Comparison of ENCODE assay signal across 8 cellular contexts in the genomic region with DNA sequence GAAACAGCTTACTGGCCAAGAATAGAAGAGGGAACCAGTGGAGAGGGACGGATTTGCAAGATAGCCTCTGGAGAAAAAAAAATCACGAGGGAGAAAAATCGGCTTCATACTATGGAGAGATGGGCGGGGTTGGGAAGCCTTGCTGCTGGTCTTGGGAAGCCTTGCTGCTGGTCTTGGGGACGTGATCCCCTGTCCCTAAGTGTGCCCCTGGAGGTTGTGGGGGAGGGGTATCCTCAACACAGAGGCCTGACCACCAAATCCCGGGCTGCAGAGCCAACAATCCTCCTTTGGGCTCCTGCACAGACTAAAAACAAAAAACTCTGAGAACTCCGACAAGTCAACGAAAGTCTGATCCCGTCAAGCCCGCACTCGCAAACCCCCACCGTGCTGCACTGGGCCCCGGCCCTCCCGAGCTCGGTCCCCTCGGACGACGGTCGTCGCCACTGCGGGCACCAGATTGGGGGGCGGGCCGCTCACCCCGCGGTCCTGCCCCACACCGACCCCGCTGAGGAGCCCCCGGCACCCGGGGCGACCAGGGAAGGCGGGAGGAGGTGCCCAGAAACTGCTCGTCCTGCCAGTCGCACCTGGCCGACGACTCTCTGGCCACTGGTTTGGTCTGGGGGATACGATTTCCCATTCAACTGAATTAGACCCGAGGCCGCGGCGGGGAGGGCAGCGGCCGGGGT. TPM values are rescaled to one million over a fixed set of nuclear protein-coding genes. Genes with fewer than 3 reads are reported as not detected.
DNase-seq lines count a peak whose midpoint lies in the region; ATAC-seq, FAIRE-seq and TF ChIP-seq lines count a peak whose summit lies in the region.

No MANE protein-coding gene starts in this region.

- peak; percentile 6 for ATAC-seq in GM19035 (IDR thresholded peaks at IDR 0.05; ENCODE audit: unreplicated experiment)

- no peaks in the 10 kb centered on the region for H4K20me1 ChIP-seq in smooth muscle cell (ENCODE audit: low read depth)

- peak overlapping the region; percentile 43 to 70 for H3K9ac ChIP-seq in kidney (ENCODE audit: low read length in 2 of 2)
- H3K9ac ChIP-seq in smooth muscle cell (ENCODE audit: low read depth), result peak overlapping the region; percentile 75

- in situ Hi-C loops in ACHN (cut with HindIII; ENCODE audit: low pct_ligation_motif_present, low pct_unique_long_range_greater_than_20kb, low sequenced_read_pairs), result no loop called here
- in situ Hi-C loops in brain microvascular endothelial cell (cut with HindIII; ENCODE audit: low pct_ligation_motif_present, low sequenced_read_pairs), result no loop called here

- H3K27me3 ChIP-seq in brain microvascular endothelial cell (replicated peaks), result peaks cover 4% of the 10 kb centered on the region
- peaks cover 51% of the 10 kb centered on the region for H3K27me3 ChIP-seq in smooth muscle cell (ENCODE audit: low read depth)

- intact Hi-C loops in kidney (cut with DNase I), result no loop called here

- H3K27ac ChIP-seq in brain microvascular endothelial cell (no peak overlapping the region), kidney (ENCODE audit: low read depth in 2 of 2, low read length in 2 of 2) (peak overlapping the region; percentile 44 to 56), smooth muscle cell (ENCODE audit: low read depth) (peak overlapping the region; percentile 14)

- H3K4me3 ChIP-seq in NB4 (ENCODE audit: low read depth, low read length) (peak overlapping the region; percentile 39), brain microvascular endothelial cell (ENCODE audit: low read depth, low read length) (peak overlapping the region; percentile 49), kidney (ENCODE audit: low read length in 2 of 2) (peak overlapping the region; percentile 52 to 68), smooth muscle cell (peak overlapping the region; percentile 74)

- H3K4me2 ChIP-seq in smooth muscle cell, result peak overlapping the region; percentile 96

- peaks cover 7 to 13% of the 10 kb centered on the region in 2 donors for H3K4me1 ChIP-seq in kidney (ENCODE audit: control insufficient read depth in 1 of 2, insufficient read depth in 1 of 2, low read depth in 1 of 2, low read length in 2 of 2)
- peaks cover 12% of the 10 kb centered on the region for H3K4me1 ChIP-seq in smooth muscle cell (ENCODE audit: low read depth)

- DNase-seq in ACHN (peak; percentile 31), NB4 (ENCODE audit: low read depth) (no peak), brain microvascular endothelial cell (no peak), kidney (peak; percentile 78), smooth muscle cell (lab: John Stamatoyannopoulos, UW; ENCODE audit: unreplicated experiment) (no peak), DMS114 treated with DMSO at 0.1 percent for 48 hours (lab: John Stamatoyannopoulos, UW; ENCODE audit: unreplicated experiment) (no peak), NCI-H2029 treated with DMSO at 0.1 percent for 48 hours (lab: John Stamatoyannopoulos, UW) (no peak)

- TF ChIP-seq CTCF in NB4 (IDR thresholded peaks at IDR 0.05; ENCODE audit: low read depth, low read length) (no peak), brain microvascular endothelial cell (IDR thresholded peaks at IDR 0.05; ENCODE audit: low read depth, low read length, missing control alignments) (no peak), kidney (IDR thresholded peaks at IDR 0.05; ENCODE audit: borderline replicate concordance, extremely low read depth, insufficient read depth) (no peak), smooth muscle cell (IDR thresholded peaks at IDR 0.05; ENCODE audit: borderline replicate concordance, insufficient read depth, poor library complexity, severe bottlenecking) (no peak)

- FAIRE-seq in kidney (lab: Jason Lieb, UNC), result no peak

- H3K36me3 ChIP-seq in brain microvascular endothelial cell (replicated peaks) (no peaks in the 10 kb centered on the region), kidney (ENCODE audit: control insufficient read depth in 1 of 2, insufficient read depth in 2 of 2, low read length in 2 of 2) (no peaks in the 10 kb centered on the region), smooth muscle cell (ENCODE audit: low read depth) (no peaks in the 10 kb centered on the region)

- H3K9me3 ChIP-seq in kidney (ENCODE audit: control insufficient read depth in 1 of 2, low read length in 2 of 2), result no peaks in the 10 kb centered on the region
- no peaks in the 10 kb centered on the region for H3K9me3 ChIP-seq in smooth muscle cell (replicated peaks; ENCODE audit: low read depth)

- no peaks in the 10 kb centered on the region for H3K79me2 ChIP-seq in smooth muscle cell (ENCODE audit: low read depth)

- H3F3A ChIP-seq in smooth muscle cell (ENCODE audit: low read depth), result no peaks in the 10 kb centered on the region

- 2% methylated on average over 35 of the region's 42 CpGs for WGBS in smooth muscle cell (ENCODE audit: low lambda C conversion rate)

- peak overlapping the region; percentile 73 for H2AFZ ChIP-seq in smooth muscle cell (ENCODE audit: low read depth)

- no peak for TF ChIP-seq POLR2A in NB4 (IDR thresholded peaks at IDR 0.05; ENCODE audit: extremely low read depth, insufficient read length)

RNA-seq across cellular contexts. Expression of a gene that starts 0.7 kb away (rescaled TPM):
- total RNA-seq in kidney (40.0 TPM), smooth muscle cell (6.4 and 8.2 TPM in 2 replicates)
- polyA plus RNA-seq in kidney (ENCODE audit: insufficient read depth, low read depth, low replicate concordance) (16.0 TPM), smooth muscle cell (1.6 and 8.9 TPM in 2 replicates)

Comparison
In these comparisons a context has a peak if more than half of its experiments do, and no peak if none do; other contexts are left out.
1. DNase-seq: peak in ACHN (single experiment) and kidney (single experiment); none in NB4 (single experiment), brain microvascular endothelial cell (single experiment), smooth muscle cell (single experiment), DMS114 treated with DMSO at 0.1 percent for 48 hours (single experiment) and NCI-H2029 treated with DMSO at 0.1 percent for 48 hours (single experiment).
2. Peak in every context shown above with its lines, with median percentiles within 50 percentile points of each other: H3K4me3 ChIP-seq.